Comparison of ENCODE assay signal across 8 cellular contexts in genomic region chr1:234608026-234608719, GRCh38. TPM values are rescaled to one million over a fixed set of nuclear protein-coding genes. Genes with fewer than 3 reads are reported as not detected.
DNase-seq lines count a peak whose midpoint lies in the region; ATAC-seq and TF ChIP-seq lines count a peak whose summit lies in the region.

No MANE protein-coding gene starts in this region.

- peak; percentile 69 for TF ChIP-seq POLR2A in IMR-90 (IDR thresholded peaks at IDR 0.05; ENCODE audit: low read depth, low read length)

- H3K56ac ChIP-seq in IMR-90 (ENCODE audit: extremely low read depth, insufficient read depth, low read length), result peak overlapping the region; percentile 74; the same call in 1 of the 2 replicates

- H3K4me1 ChIP-seq in IMR-90 (ENCODE audit: control insufficient read depth, insufficient read depth, low read length) (peaks cover 8% of the 10 kb centered on the region), foreskin keratinocyte (peaks cover 19% of the 10 kb centered on the region), neutrophil (ENCODE audit: control insufficient read depth in 1 of 2, insufficient read depth in 1 of 2, low read depth in 1 of 2, low read length in 1 of 2) (peaks cover 75 to 81% of the 10 kb centered on the region in 2 experiments), thymus (ENCODE audit: control insufficient read depth, insufficient read depth, low read length) (peaks cover 35% of the 10 kb centered on the region)

- peak overlapping the region; percentile 90 for H2AK9ac ChIP-seq in IMR-90 (replicated peaks; ENCODE audit: low read depth, low read length, poor library complexity)

- no peaks in the 10 kb centered on the region for H3K27me3 ChIP-seq in IMR-90 (ENCODE audit: control insufficient read depth, insufficient read depth, low read length)
- no peaks in the 10 kb centered on the region for H3K27me3 ChIP-seq in foreskin keratinocyte
- H3K27me3 ChIP-seq in neutrophil, result no peaks in the 10 kb centered on the region
- no peaks in the 10 kb centered on the region for H3K27me3 ChIP-seq in thymus (ENCODE audit: control insufficient read depth, insufficient read depth)

- WGBS in IMR-90 (ENCODE audit: extremely low coverage in 2 of 2, insufficient read length in 1 of 2), 2 experiments, result 0% methylated on average over 26 of the region's 39 CpGs; no CpG with 5 or more reads in 1 of the 2 experiments
- under 1% methylated on average over 39 of the region's 39 CpGs for WGBS in thymus

- H4K8ac ChIP-seq in IMR-90 (ENCODE audit: low read depth in 2 of 2, low read length in 2 of 2), result peak overlapping the region in 1 of 2 experiments; percentile 56; a peak in 3 of 4 replicates

- H3K14ac ChIP-seq in IMR-90 (replicated peaks; ENCODE audit: low read depth, low read length), result peak overlapping the region; percentile 76

- H4K20me1 ChIP-seq in IMR-90 (ENCODE audit: insufficient read depth, low read length), result peaks cover 36% of the 10 kb centered on the region

- dilution Hi-C loops in IMR-90 (cut with HindIII; ENCODE audit: low sequenced_read_pairs, unreplicated experiment), result no loop called here

- no peaks in the 10 kb centered on the region for H3K9me1 ChIP-seq in IMR-90 (ENCODE audit: insufficient read depth, low read length)

- peak; percentile 96 for DNase-seq in CD14-positive monocyte (ENCODE audit: low spot score)
- DNase-seq in IMR-90, result peak; percentile 96
- peak; percentile 99 for DNase-seq in SIG-M5 treated with dmso at 0.1 percent for 504 hours (lab: John Stamatoyannopoulos, UW; ENCODE audit: unreplicated experiment)
- peak; percentile 75 for DNase-seq in activated gamma-delta T cell treated with Interleukin-2 at 50 U/mL for 16 hours
- peak; percentile 88 to 93 for DNase-seq in foreskin keratinocyte

- H3K9me3 ChIP-seq in IMR-90 (ENCODE audit: control insufficient read depth, insufficient read depth, low read length), result no peaks in the 10 kb centered on the region
- H3K9me3 ChIP-seq in neutrophil, result no peaks in the 10 kb centered on the region
- H3K9me3 ChIP-seq in thymus (ENCODE audit: control insufficient read depth), result no peaks in the 10 kb centered on the region

- peaks cover 0 to 7% (median 0%) of the 10 kb centered on the region in 7 donors for H3K9me3 Mint-ChIP-seq in CD14-positive monocyte

- H2BK20ac ChIP-seq in IMR-90 (ENCODE audit: low read depth, low read length), result peak overlapping the region; percentile 60; the same call in 1 of the 2 replicates

- POLR2A ChIA-PET in IMR-90 (lab: Charles Lee; ENCODE audit: unreplicated experiment), result no interaction called here

- H3K27ac ChIP-seq in IMR-90 (ENCODE audit: insufficient read depth, low read length) (peak overlapping the region; percentile 95), foreskin keratinocyte (peak overlapping the region; percentile 95), neutrophil (peak overlapping the region; percentile 99), thymus (ENCODE audit: low read depth) (peak overlapping the region; percentile 100)

- H3K9ac ChIP-seq in IMR-90 (ENCODE audit: low read depth, low read length), result peak overlapping the region; percentile 91

- CTCF ChIA-PET in IMR-90 (lab: Yijun Ruan, JAX), result no interaction called here

- peak overlapping the region; percentile 86 for H3K4ac ChIP-seq in IMR-90 (ENCODE audit: low read depth, low read length)

- H3K27me3 Mint-ChIP-seq in CD14-positive monocyte (ENCODE audit: low read depth in 3 of 3), result no peaks in the 10 kb centered on the region

- peaks cover 0 to 11% of the 10 kb centered on the region in 2 experiments; a peak in 2 of 4 replicates for H3K79me1 ChIP-seq in IMR-90 (ENCODE audit: low read depth in 1 of 2, low read length in 2 of 2)

- BruUV-seq in IMR-90 (replicated peaks; lab: Mats Ljungman, UMichigan), result no TSS peak

- ATAC-seq in GM19455 (IDR thresholded peaks at IDR 0.05; ENCODE audit: unreplicated experiment) (peak; percentile 23), IMR-90 (ENCODE audit: low read depth) (peak; percentile 3; the same call in 1 of the 2 replicates), foreskin keratinocyte (peak; percentile 36)

- H3K4me1 Mint-ChIP-seq in CD14-positive monocyte, result peaks cover 23% of the 10 kb centered on the region

- peak overlapping the region; percentile 50 for H2AFZ ChIP-seq in IMR-90 (replicated peaks; ENCODE audit: low read length, poor library complexity)

- intact Hi-C loops in CD14-positive monocyte (cut with micrococcal nuclease), result loop anchor here (5.0 to 10.0 kb wide), 2 partner anchors 283 to 374 kb away; no protein-coding TSS in a partner anchor
- intact Hi-C loops in IMR-90 (cut with micrococcal nuclease), result loop anchor here (1.0 kb wide), 1 partner anchor 475 kb away; no protein-coding TSS in a partner anchor

- H3K4me3 Mint-ChIP-seq in CD14-positive monocyte, result peak overlapping the region; percentile 99 to 100

- peaks cover 28% of the 10 kb centered on the region for H3K36me3 ChIP-seq in IMR-90 (ENCODE audit: control insufficient read depth, insufficient read depth, low read length)
- H3K36me3 ChIP-seq in neutrophil, result peaks cover 12% of the 10 kb centered on the region
- H3K36me3 ChIP-seq in thymus (ENCODE audit: control insufficient read depth, insufficient read depth), result peaks cover 5% of the 10 kb centered on the region

- H2BK5ac ChIP-seq in IMR-90 (ENCODE audit: low read depth, low read length, poor library complexity, severe bottlenecking), result peak overlapping the region; percentile 96

- TF ChIP-seq CTCF in CD14-positive monocyte (IDR thresholded peaks at IDR 0.05) (no peak), IMR-90 (conservative IDR thresholded peaks at IDR 0.05; ENCODE audit: low read depth, low read length) (no peak), foreskin keratinocyte (conservative IDR thresholded peaks at IDR 0.05) (peak; percentile 3), neutrophil (IDR thresholded peaks at IDR 0.05) (no peak)

- H2BK15ac ChIP-seq in IMR-90 (ENCODE audit: low read depth, low read length), result no peak overlapping the region

- peak overlapping the region; percentile 70 for H4K91ac ChIP-seq in IMR-90 (ENCODE audit: insufficient read depth, low read depth, low read length)

- H3K36me3 Mint-ChIP-seq in CD14-positive monocyte, result peaks cover 49% of the 10 kb centered on the region in 2 donors

- peak; percentile 41 for TF ChIP-seq RAD21 in IMR-90 (IDR thresholded peaks at IDR 0.05; ENCODE audit: low read length)

- H3K4me3 ChIP-seq in IMR-90 (ENCODE audit: insufficient read depth, low read depth, low read length) (peak overlapping the region; percentile 76), neutrophil (ENCODE audit: low read depth in 1 of 2, low read length in 1 of 2) (peak overlapping the region; percentile 82 to 95), thymus (ENCODE audit: low read length) (peak overlapping the region; percentile 88)

- in situ Hi-C loops in IMR-90 (cut with MboI; ENCODE audit: low sequenced_read_pairs), result loop anchor here (5.0 to 25.0 kb wide), 2 partner anchors 111 to 254 kb away; no protein-coding TSS in a partner anchor

- H4K5ac ChIP-seq in IMR-90 (ENCODE audit: low read depth, low read length), result peak overlapping the region; percentile 28

- H3K4me2 ChIP-seq in IMR-90 (ENCODE audit: low read depth, low read length), result peak overlapping the region; percentile 90

- H3K18ac ChIP-seq in IMR-90 (ENCODE audit: low read depth, low read length), result peak overlapping the region; percentile 97

- peak overlapping the region; percentile 3; the same call in 1 of the 2 replicates for H2AK5ac ChIP-seq in IMR-90 (ENCODE audit: low read depth, low read length)

- H2BK120ac ChIP-seq in IMR-90 (ENCODE audit: low read depth, low read length), result peak overlapping the region; percentile 82

- H3K23ac ChIP-seq in IMR-90 (ENCODE audit: low read depth, low read length), result peak overlapping the region; percentile 91

- peak overlapping the region; percentile 97 to 100 (median 98) for H3K27ac Mint-ChIP-seq in CD14-positive monocyte

TF ChIP-seq in IMR-90, 13 proteins besides CTCF, POLR2A, EP300 and RAD21 (continues in another document):
- no peak for TF ChIP-seq CEBPB (IDR thresholded peaks at IDR 0.05; ENCODE audit: low read depth, low read length)
- TF ChIP-seq RFX5 (IDR thresholded peaks at IDR 0.05; ENCODE audit: low read depth, low read length), result no peak
- TF ChIP-seq MXI1 (IDR thresholded peaks at IDR 0.05; ENCODE audit: borderline replicate concordance, low read depth, low read length), result peak; percentile 89
- TF ChIP-seq MAZ (IDR thresholded peaks at IDR 0.05; ENCODE audit: borderline replicate concordance, low read depth, low read length), result no peak; the same call in 1 of the 2 replicates
- TF ChIP-seq ELK1 (IDR thresholded peaks at IDR 0.05; ENCODE audit: borderline replicate concordance, low read depth, low read length), result no peak
- TF ChIP-seq SMC3 (IDR thresholded peaks at IDR 0.05; ENCODE audit: low read depth, low read length), result no peak
- peak; percentile 60; the same call in 1 of the 2 replicates for TF ChIP-seq BHLHE40 (IDR thresholded peaks at IDR 0.05; ENCODE audit: low read depth, low read length)
- TF ChIP-seq, protein P1, sequence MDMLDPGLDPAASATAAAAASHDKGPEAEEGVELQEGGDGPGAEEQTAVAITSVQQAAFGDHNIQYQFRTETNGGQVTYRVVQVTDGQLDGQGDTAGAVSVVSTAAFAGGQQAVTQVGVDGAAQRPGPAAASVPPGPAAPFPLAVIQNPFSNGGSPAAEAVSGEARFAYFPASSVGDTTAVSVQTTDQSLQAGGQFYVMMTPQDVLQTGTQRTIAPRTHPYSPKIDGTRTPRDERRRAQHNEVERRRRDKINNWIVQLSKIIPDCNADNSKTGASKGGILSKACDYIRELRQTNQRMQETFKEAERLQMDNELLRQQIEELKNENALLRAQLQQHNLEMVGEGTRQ (IDR thresholded peaks at IDR 0.05; ENCODE audit: low read depth, low read length), result peak; percentile 58
- no peak for TF ChIP-seq RCOR1 (IDR thresholded peaks at IDR 0.05; ENCODE audit: insufficient replicate concordance, low read length)
- TF ChIP-seq CHD1 (IDR thresholded peaks at IDR 0.05; ENCODE audit: low read depth, low read length), result peak; percentile 54

RNA-seq across cellular contexts. Expression of gene IRF2BP2, which starts 1.8 kb away (rescaled TPM):
- polyA plus RNA-seq in CD14-positive monocyte (10 to 100 TPM; 22.4 to 22.6 TPM), IMR-90 (2012; rRNA removed) (56.5 and 66.6 TPM in 2 replicates), foreskin keratinocyte (42.9 and 52.8 TPM in 2 replicates), thymus (60.3 TPM)
- total RNA-seq in IMR-90 (2012; rRNA removed) (37.2 and 47.0 TPM in 2 replicates), foreskin keratinocyte (103 and 108 TPM in 2 replicates)
- polyA plus RNA-seq in IMR-90 (2012; cell fraction: cytosol; rRNA removed), result 12.6 and 82.3 TPM in 2 replicates
- 216 and 242 TPM in 2 replicates for polyA plus RNA-seq in IMR-90 (2012; cell fraction: nucleus; rRNA removed; ENCODE audit: low replicate concordance)

Comparison
In these comparisons a context has a peak if more than half of its experiments do, and no peak if none do; other contexts are left out.
1. Peak in every context shown above with its lines: DNase-seq, ATAC-seq, H3K4me3 ChIP-seq and H3K27ac ChIP-seq.